8 cellular contexts compared by ENCODE assay signal in the genomic region with DNA sequence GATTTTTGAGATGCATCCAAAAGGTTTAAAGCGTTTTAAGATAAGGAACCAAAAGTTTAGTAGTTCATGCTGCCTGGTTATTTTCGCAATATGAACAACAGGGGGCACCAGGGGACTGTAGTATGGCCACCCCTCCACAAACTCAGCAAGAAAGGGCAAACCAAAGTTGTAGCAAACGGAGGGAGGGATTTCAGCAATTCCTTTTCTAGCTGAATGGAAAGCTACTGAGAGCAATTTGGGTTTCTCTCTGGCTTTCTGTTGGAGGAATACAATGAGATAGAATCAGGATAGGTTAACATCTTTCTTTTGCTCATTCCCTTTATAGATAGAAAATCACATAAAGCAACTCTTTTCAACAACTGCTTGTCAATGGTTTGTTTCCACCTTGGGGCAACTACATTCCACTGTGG.
DNase-seq lines count a peak whose midpoint lies in the region; ATAC-seq and TF ChIP-seq lines count a peak whose summit lies in the region.

No MANE protein-coding gene starts in this region.

- no peak overlapping the region for H3K27ac ChIP-seq in HEK293 (ENCODE audit: extremely low read depth, low read depth, low read length)

- POLR2A ChIA-PET in HEK293 (lab: Yijun Ruan, JAX), result no interaction called here

- H3K36me3 ChIP-seq in HEK293 (ENCODE audit: control insufficient read depth in 2 of 2, insufficient read depth in 1 of 2, low read length in 2 of 2), result no peaks in the 10 kb centered on the region

- H3K4me1 ChIP-seq in HEK293 (ENCODE audit: control insufficient read depth, insufficient read depth, low read length), result peaks cover 2% of the 10 kb centered on the region

- no peaks in the 10 kb centered on the region for H3K9me3 ChIP-seq in HEK293 (ENCODE audit: control insufficient read depth, insufficient read depth, low read depth, low read length)

- no peak for ATAC-seq in GM18861 (IDR thresholded peaks at IDR 0.05; ENCODE audit: unreplicated experiment)

- peak; percentile 31 for DNase-seq in Caki2 (ENCODE audit: low read depth)
- DNase-seq in NCI-H226, result peak; percentile 45
- DNase-seq in activated CD4-positive, alpha-beta T cell treated with anti-CD3 and anti-CD28 coated beads for 1 hour, result peak; percentile 26
- DNase-seq in ecto neural progenitor cell (ENCODE audit: low spot score), result peak; percentile 68
- DNase-seq in medulla oblongata (ENCODE audit: extremely low spot score), result peak; percentile 83
- DNase-seq in stimulated activated CD8-positive, alpha-beta memory T cell treated with anti-CD3 and anti-CD28 coated beads, Interleukin-4, amount 100 ng/mL, for 1 hour (ENCODE audit: low read depth in 2 of 2, low spot score in 1 of 2), result peak; percentile 17 to 35

- H3K4me3 ChIP-seq in HEK293 (ENCODE audit: low read depth, low read length), result no peak overlapping the region

- in situ Hi-C loops in Caki2 (cut with HindIII; ENCODE audit: low pct_unique_long_range_greater_than_20kb, low sequenced_read_pairs), result no loop called here

- peak; percentile 72 for TF ChIP-seq CTCF in HEK293 (tag by site-specific recombination; IDR thresholded peaks at IDR 0.05)

- CTCF ChIA-PET in HEK293 (lab: Yijun Ruan, JAX), result interaction anchor here (0.7 to 2.4 kb wide), 18 partner anchors 10 to 872 kb away, joined by 3 to 12 read pairs (median 4); no protein-coding TSS in a partner anchor

TF ChIP-seq in HEK293, 187 proteins besides CTCF, POLR2A, EP300 and RAD21:
- TF ChIP-seq ZNF366 (tag by site-specific recombination; conservative IDR thresholded peaks at IDR 0.05) (0 out of 2 replicates have a peak, but pooled peaks have one; percentile 35), ZNF792 (tag by site-specific recombination; IDR thresholded peaks at IDR 0.05) (no peak), ZNF560 (tag by site-specific recombination; IDR thresholded peaks at IDR 0.05; ENCODE audit: borderline replicate concordance) (no peak), ZBTB21 (tag by site-specific recombination; IDR thresholded peaks at IDR 0.05) (no peak), ZSCAN30 (tag by site-specific recombination; IDR thresholded peaks at IDR 0.05) (no peak), ZNF138 (tag by site-specific recombination; IDR thresholded peaks at IDR 0.05; ENCODE audit: borderline replicate concordance) (no peak), ZSCAN23 (tag by site-specific recombination; IDR thresholded peaks at IDR 0.05) (no peak), ZNF350 (tag by site-specific recombination; IDR thresholded peaks at IDR 0.05) (no peak), ZNF654 (tag by site-specific recombination; IDR thresholded peaks at IDR 0.05; ENCODE audit: low read depth) (peak; percentile 97), MEIS1 (CRISPR knock-in tag; IDR thresholded peaks at IDR 0.05; ENCODE audit: borderline replicate concordance) (no peak), PRDM10 (tag by site-specific recombination; IDR thresholded peaks at IDR 0.05) (peak; percentile 97), ZNF311 (tag by site-specific recombination; IDR thresholded peaks at IDR 0.05; ENCODE audit: borderline replicate concordance) (no peak), ZSCAN5A (tag by site-specific recombination; IDR thresholded peaks at IDR 0.05) (no peak), ZNF660 (tag by site-specific recombination; IDR thresholded peaks at IDR 0.05) (0 out of 2 replicates have a peak, but pooled peaks have one; percentile 49), PRDM1 (tag by site-specific recombination; IDR thresholded peaks at IDR 0.05) (peak; percentile 50)
- TF ChIP-seq, protein P1, sequence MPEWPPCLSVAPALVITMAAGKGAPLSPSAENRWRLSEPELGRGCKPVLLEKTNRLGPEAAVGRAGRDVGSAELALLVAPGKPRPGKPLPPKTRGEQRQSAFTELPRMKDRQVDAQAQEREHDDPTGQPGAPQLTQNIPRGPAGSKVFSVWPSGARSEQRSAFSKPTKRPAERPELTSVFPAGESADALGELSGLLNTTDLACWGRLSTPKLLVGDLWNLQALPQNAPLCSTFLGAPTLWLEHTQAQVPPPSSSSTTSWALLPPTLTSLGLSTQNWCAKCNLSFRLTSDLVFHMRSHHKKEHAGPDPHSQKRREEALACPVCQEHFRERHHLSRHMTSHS (tag by site-specific recombination; IDR thresholded peaks at IDR 0.05), result no peak

Comparison
In these comparisons a context has a peak if more than half of its experiments do, and no peak if none do; other contexts are left out.
1. DNase-seq: peak in every context shown above with its lines; median percentile 83 in medulla oblongata; 68 in ecto neural progenitor cell; 45 in NCI-H226; 31 in Caki2; 26 in activated CD4-positive, alpha-beta T cell treated with anti-CD3 and anti-CD28 coated beads for 1 hour; 26 in stimulated activated CD8-positive, alpha-beta memory T cell treated with anti-CD3 and anti-CD28 coated beads, Interleukin-4, amount 100 ng/mL, for 1 hour.